In genomic region chrX:120561634-120562568, GRCh38 we compare ENCODE assay signal across 8 cellular contexts. TPM values are rescaled to one million over a fixed set of nuclear protein-coding genes. Genes with fewer than 3 reads are reported as not detected.
A peak's percentile ranks its signal among the peaks of the same experiment; 100 is the strongest.
DNase-seq lines count a peak whose midpoint lies in the region; ATAC-seq and TF ChIP-seq lines count a peak whose summit lies in the region.

No MANE protein-coding gene starts in this region.

- H3K27me3 ChIP-seq in AG04450 (ENCODE audit: control insufficient read depth, insufficient read depth, low read length), result no peaks in the 10 kb centered on the region
- no peaks in the 10 kb centered on the region for H3K27me3 ChIP-seq in HL-60 (ENCODE audit: insufficient read depth, poor library complexity, severe bottlenecking)
- no peaks in the 10 kb centered on the region for H3K27me3 ChIP-seq in muscle layer of duodenum (ENCODE audit: low read depth, low read length)

- POLR2A ChIA-PET in AG04450 (lab: Yijun Ruan, JAX), result interaction anchor here (0.6 to 2.6 kb wide), 5 partner anchors 12 to 257 kb away, joined by 3 to 39 read pairs (median 4); partner anchors contain the start of genes C1GALT1C1 and MCTS1

- H3K36me3 ChIP-seq in muscle layer of duodenum (ENCODE audit: control insufficient read depth in 1 of 2, insufficient read depth in 2 of 2, low read length in 2 of 2), result peaks cover 3 to 7% of the 10 kb centered on the region in 2 donors

- no peak for TF ChIP-seq CTCF in AG04450 (IDR thresholded peaks at IDR 0.05; ENCODE audit: low read depth, low read length)
- no peak for TF ChIP-seq CTCF in HL-60 (IDR thresholded peaks at IDR 0.05; ENCODE audit: insufficient read depth, low read length)
- no peak for TF ChIP-seq CTCF in cardiac fibroblast (IDR thresholded peaks at IDR 0.05; ENCODE audit: low read depth, low read length)

- peaks cover 6 to 11% of the 10 kb centered on the region in 2 donors for H3K4me1 ChIP-seq in muscle layer of duodenum (ENCODE audit: control insufficient read depth in 1 of 2, insufficient read depth in 2 of 2, low read length in 2 of 2)

- DNase-seq in AG04450 (ENCODE audit: low read depth, low spot score), result no peak
- no peak for DNase-seq in HL-60 (ENCODE audit: low read depth in 1 of 2, low spot score in 1 of 2)
- DNase-seq in cardiac fibroblast (ENCODE audit: low read depth in 2 of 2), result no peak
- no peak for DNase-seq in SIG-M5 (lab: John Stamatoyannopoulos, UW)

- no peaks in the 10 kb centered on the region for H3K9me3 ChIP-seq in AG04450 (ENCODE audit: control insufficient read depth, insufficient read depth, low read length)
- no peaks in the 10 kb centered on the region for H3K9me3 ChIP-seq in muscle layer of duodenum (ENCODE audit: control insufficient read depth in 1 of 2, low read length in 2 of 2)

- CTCF ChIA-PET in AG04450 (lab: Charles Lee), result interaction anchor here (0.6 to 0.8 kb wide), 2 partner anchors 41 to 42 kb away, joined by 3 to 5 read pairs; no protein-coding TSS in a partner anchor

- H3K4me3 ChIP-seq in AG04450 (ENCODE audit: low read depth, low read length) (peak overlapping the region; percentile 66), HL-60 (replicated peaks; ENCODE audit: insufficient read depth, low read length) (peak overlapping the region; percentile 74), cardiac fibroblast (replicated peaks in 1 of 2; ENCODE audit: low read depth in 2 of 2, low read length in 2 of 2) (peak overlapping the region; percentile 36 to 55), muscle layer of duodenum (ENCODE audit: low read depth in 1 of 2, low read length in 2 of 2) (peak overlapping the region; percentile 58 to 69)

- H3K27ac ChIP-seq in AG04450 (ENCODE audit: low read depth, low read length) (peak overlapping the region; percentile 99), HL-60 (replicated peaks) (peak overlapping the region; percentile 100), muscle layer of duodenum (ENCODE audit: low read length) (peak overlapping the region; percentile 96)

- ATAC-seq in GM18502 (IDR thresholded peaks at IDR 0.05; ENCODE audit: poor library complexity, unreplicated experiment), result no peak
- ATAC-seq in HG03457 (IDR thresholded peaks at IDR 0.05; ENCODE audit: unreplicated experiment), result no peak
- ATAC-seq in HG02642 (IDR thresholded peaks at IDR 0.05; ENCODE audit: poor library complexity, unreplicated experiment), result no peak

RNA-seq across cellular contexts. Expression of gene CUL4B, which starts 1.1 kb away (rescaled TPM):
- 46.3 and 64.5 TPM in 2 replicates for polyA plus RNA-seq in AG04450 (2011; rRNA removed)
- 103 and 124 TPM in 2 replicates for polyA minus RNA-seq in AG04450 (2011; rRNA and poly(A)+ RNA removed)

RNA-seq across cellular contexts. Expression of gene MCTS1, which starts 42.0 kb away (rescaled TPM):
- 71.6 and 97.5 TPM in 2 replicates for polyA plus RNA-seq in AG04450 (2011; rRNA removed)
- 7.3 and 12.0 TPM in 2 replicates for polyA minus RNA-seq in AG04450 (2011; rRNA and poly(A)+ RNA removed)
